17 cellular contexts compared by ENCODE assay signal in genomic region chr22:38776086-38776485, GRCh38. TPM values are rescaled to one million over a fixed set of nuclear protein-coding genes. Genes with fewer than 3 reads are reported as not detected.
DNase-seq lines count a peak whose midpoint lies in the region; ATAC-seq and TF ChIP-seq lines count a peak whose summit lies in the region.
"Had no signal": no experiment of that assay in that cellular context is flagged by ENCODE, and none has a peak within 500 bp of the region (broad histone marks: within the 10 kb centered on the region; RNA-seq: fewer than 3 reads in every experiment).

No MANE protein-coding gene starts in this region.

- DNase-seq in Calu3 = no peak
- no peak for DNase-seq in endothelial cell (ENCODE audit: low spot score)
- DNase-seq in stimulated activated naive B cell treated with anti-CD40 and anti-IgM and Interleukin-4, amounts not matched to agents 10 μg/mL and 1 μg/mL and 100 μg/mL, for 72 hours = no peak
- no peak for DNase-seq in NCI-H524 (lab: John Stamatoyannopoulos, UW)
- DNase-seq in foreskin keratinocyte = no peak
- no peak for DNase-seq in vagina (ENCODE audit: extremely low spot score in 2 of 2)
- DNase-seq: CD4-positive, CD25-positive, alpha-beta regulatory T cell; DMS 273 treated with DMSO at 0.1 percent for 48 hours; DMS79; GM23248; H9; HFFc6; IMR-90; KBM-7 had no signal

- no peak overlapping the region for H3K4me3 Mint-ChIP-seq in Calu3 (ENCODE audit: low read depth, unreplicated experiment)
- peak overlapping the region; percentile 3 for H3K4me3 Mint-ChIP-seq in endothelial cell (ENCODE audit: unreplicated experiment)
- no peak overlapping the region for H3K4me3 Mint-ChIP-seq in stimulated activated naive B cell treated with anti-CD40 and anti-IgM and Interleukin-4, amounts not matched to agents 10 μg/mL and 1 μg/mL and 100 μg/mL, for 72 hours
- H3K4me3 Mint-ChIP-seq: CD4-positive, CD25-positive, alpha-beta regulatory T cell; H9; HFFc6 had no signal

- BruUV-seq in Calu3 (replicated peaks; lab: Mats Ljungman, UMichigan) = no TSS peak

- H3K9me3 ChIP-seq in vagina = no peaks in the 10 kb centered on the region
- H3K9me3 ChIP-seq: A549 had no signal

- H3K9me3 Mint-ChIP-seq in Calu3 (ENCODE audit: low read depth, unreplicated experiment) (no peaks in the 10 kb centered on the region), endothelial cell (ENCODE audit: unreplicated experiment) (no peaks in the 10 kb centered on the region)
- H3K9me3 Mint-ChIP-seq in stimulated activated naive B cell treated with anti-CD40 and anti-IgM and Interleukin-4, amounts not matched to agents 10 μg/mL and 1 μg/mL and 100 μg/mL, for 72 hours = no peaks in the 10 kb centered on the region
- H3K9me3 Mint-ChIP-seq: CD4-positive, CD25-positive, alpha-beta regulatory T cell; H9; HFFc6 had no signal

- H3K36me3 ChIP-seq in vagina = peaks cover 0 to 15% of the 10 kb centered on the region in 2 donors

- H3K4me3 ChIP-seq in vagina = no peak overlapping the region
- H3K4me3 ChIP-seq: A549, GM12878, GM23248 had no signal

- no peaks in the 10 kb centered on the region for H3K4me1 Mint-ChIP-seq in Calu3 (ENCODE audit: low read depth, unreplicated experiment)
- peaks cover 14% of the 10 kb centered on the region for H3K4me1 Mint-ChIP-seq in endothelial cell (ENCODE audit: unreplicated experiment)
- H3K4me1 Mint-ChIP-seq in stimulated activated naive B cell treated with anti-CD40 and anti-IgM and Interleukin-4, amounts not matched to agents 10 μg/mL and 1 μg/mL and 100 μg/mL, for 72 hours = peaks cover 0 to 1% of the 10 kb centered on the region in 2 donors

- no peak for ATAC-seq in stimulated activated naive B cell treated with anti-CD40 and anti-IgM and Interleukin-4, amounts not matched to agents 10 μg/mL and 1 μg/mL and 100 μg/mL, for 72 hours (replicated peaks)
- no peak for ATAC-seq in foreskin keratinocyte
- ATAC-seq: A549 had no signal

- H3K36me3 Mint-ChIP-seq in Calu3 (ENCODE audit: insufficient read depth, unreplicated experiment) (no peaks in the 10 kb centered on the region), endothelial cell (ENCODE audit: low read depth, unreplicated experiment) (peaks cover 18% of the 10 kb centered on the region)
- H3K36me3 Mint-ChIP-seq in stimulated activated naive B cell treated with anti-CD40 and anti-IgM and Interleukin-4, amounts not matched to agents 10 μg/mL and 1 μg/mL and 100 μg/mL, for 72 hours = peaks cover 18 to 27% of the 10 kb centered on the region in 2 donors

- H3K4me1 ChIP-seq in foreskin keratinocyte = no peaks in the 10 kb centered on the region
- peaks cover 13% of the 10 kb centered on the region for H3K4me1 ChIP-seq in vagina
- H3K4me1 ChIP-seq: A549 had no signal

- TF ChIP-seq POLR2A in vagina (IDR thresholded peaks at IDR 0.05) = no peak

- TF ChIP-seq CTCF in Calu3 (IDR thresholded peaks at IDR 0.05; ENCODE audit: unreplicated experiment) (no peak), endothelial cell (IDR thresholded peaks at IDR 0.05; ENCODE audit: unreplicated experiment) (no peak), foreskin keratinocyte (conservative IDR thresholded peaks at IDR 0.05) (no peak), vagina (IDR thresholded peaks at IDR 0.05) (no peak)

- intact Hi-C loops in Calu3 (cut with micrococcal nuclease; ENCODE audit: unreplicated experiment) = no loop called here
- intact Hi-C loops in vagina (cut with DNase I) = no loop called here

- H3K27ac Mint-ChIP-seq in Calu3 (ENCODE audit: unreplicated experiment) (peak overlapping the region; percentile 72), endothelial cell (ENCODE audit: unreplicated experiment) (no peak overlapping the region)
- peak overlapping the region; percentile 52 for H3K27ac Mint-ChIP-seq in stimulated activated naive B cell treated with anti-CD40 and anti-IgM and Interleukin-4, amounts not matched to agents 10 μg/mL and 1 μg/mL and 100 μg/mL, for 72 hours
- H3K27ac Mint-ChIP-seq: CD4-positive, CD25-positive, alpha-beta regulatory T cell; HFFc6 had no signal

- H3K27me3 ChIP-seq in foreskin keratinocyte = no peaks in the 10 kb centered on the region
- H3K27me3 ChIP-seq in vagina = no peaks in the 10 kb centered on the region

- CTCF ChIA-PET in Calu3 (lab: Charles Lee) = no interaction called here

- H3K27me3 Mint-ChIP-seq in Calu3 (ENCODE audit: unreplicated experiment) (peaks cover 7% of the 10 kb centered on the region), endothelial cell (ENCODE audit: unreplicated experiment) (peaks cover 8% of the 10 kb centered on the region)
- H3K27me3 Mint-ChIP-seq in stimulated activated naive B cell treated with anti-CD40 and anti-IgM and Interleukin-4, amounts not matched to agents 10 μg/mL and 1 μg/mL and 100 μg/mL, for 72 hours = no peaks in the 10 kb centered on the region
- H3K27me3 Mint-ChIP-seq: CD4-positive, CD25-positive, alpha-beta regulatory T cell had no signal

- peak overlapping the region; percentile 31 for H3K27ac ChIP-seq in angular gyrus (ENCODE audit: low read depth, low read length)
- H3K27ac ChIP-seq in foreskin keratinocyte = no peak overlapping the region
- no peak overlapping the region for H3K27ac ChIP-seq in vagina
- H3K27ac ChIP-seq: GM23248 had no signal

RNA-seq across cellular contexts. Expression of gene DNAL4, which starts 17.9 kb away (rescaled TPM):
- total RNA-seq in Calu3 (2022) (14.7 and 15.6 TPM in 2 replicates), endothelial cell (ENCODE audit: unreplicated experiment) (20.2 TPM), foreskin keratinocyte (14.0 and 16.3 TPM in 2 replicates), vagina (14.7 TPM)
- 16.7 and 18.8 TPM in 2 replicates for polyA plus RNA-seq in foreskin keratinocyte

RNA-seq across cellular contexts. Expression of gene SUN2, which starts 20.3 kb away (rescaled TPM):
- 50.7 and 66.3 TPM in 2 replicates for total RNA-seq in Calu3 (2022)
- 74.4 TPM for total RNA-seq in endothelial cell (ENCODE audit: unreplicated experiment)
- 47.7 and 48.4 TPM in 2 replicates for total RNA-seq in foreskin keratinocyte
- 29.9 and 33.0 TPM in 2 replicates for polyA plus RNA-seq in foreskin keratinocyte
- 258 TPM for total RNA-seq in vagina
